8 cellular contexts compared by ENCODE assay signal in the genomic region with DNA sequence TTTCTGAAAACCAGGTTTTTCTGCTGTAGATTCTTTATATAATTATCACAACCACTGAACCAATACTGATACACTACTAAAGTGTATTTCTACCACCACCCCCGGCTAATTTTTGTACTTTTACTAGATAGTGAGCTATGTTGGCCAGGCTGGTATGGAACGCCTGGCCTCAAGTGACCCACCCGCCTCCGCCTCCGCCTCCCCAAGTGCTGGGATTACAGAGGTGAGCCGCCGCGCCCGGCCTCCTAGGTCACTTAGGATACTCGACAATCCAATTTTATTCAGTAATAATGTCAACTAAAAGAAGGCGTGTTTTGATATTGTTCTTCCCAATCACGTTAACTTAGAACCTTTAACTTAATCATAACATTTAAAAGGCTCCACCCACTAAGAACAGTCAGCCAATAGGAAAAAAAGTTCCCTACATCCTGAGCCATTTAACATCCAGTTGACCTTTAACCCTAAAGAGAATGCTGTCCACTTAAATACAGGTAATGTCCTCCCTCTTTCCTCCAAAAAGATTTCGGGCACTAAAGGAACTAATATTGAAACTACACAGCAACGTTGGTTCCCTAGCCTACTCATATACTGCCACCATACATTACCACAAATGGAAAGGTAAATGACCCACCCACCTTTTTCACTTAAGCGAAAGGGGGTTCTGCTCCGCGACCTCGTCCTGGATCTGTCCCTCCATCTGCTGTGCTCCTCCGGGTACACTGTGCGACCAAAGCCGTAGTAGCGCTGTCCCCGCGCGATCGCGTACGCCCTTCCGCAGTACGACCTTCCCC. TPM values are rescaled to one million over a fixed set of nuclear protein-coding genes. Genes with fewer than 3 reads are reported as not detected.
DNase-seq lines count a peak whose midpoint lies in the region; ATAC-seq, FAIRE-seq and TF ChIP-seq lines count a peak whose summit lies in the region.

No MANE protein-coding gene starts in this region.

- no peak for FAIRE-seq in H54 (lab: Jason Lieb, UNC)

- H3K9me3 ChIP-seq in AG04450 (ENCODE audit: control insufficient read depth, insufficient read depth, low read length) = no peaks in the 10 kb centered on the region; the same call in 1 of the 2 replicates
- no peaks in the 10 kb centered on the region for H3K9me3 ChIP-seq in SU-DHL-6 (ENCODE audit: insufficient read depth, low read length)
- H3K9me3 ChIP-seq in neutrophil = peaks cover 6% of the 10 kb centered on the region

- H3F3A ChIP-seq in SU-DHL-6 (ENCODE audit: insufficient read depth) = peaks cover 27% of the 10 kb centered on the region

- no peak overlapping the region for H2AFZ ChIP-seq in SU-DHL-6 (ENCODE audit: low read depth, low read length, severe bottlenecking)

- peaks cover 16% of the 10 kb centered on the region for H4K20me1 ChIP-seq in SU-DHL-6 (ENCODE audit: low read depth, low read length)

- CTCF ChIA-PET in AG04450 (lab: Charles Lee) = no interaction called here

- POLR2A ChIA-PET in AG04450 (lab: Yijun Ruan, JAX) = interaction anchor here (1.9 kb wide), 2 partner anchors 13 to 14 kb away, joined by 7 to 36 read pairs; a partner anchor contains a TSS

- H3K27ac ChIP-seq in AG04450 (ENCODE audit: low read depth, low read length) (no peak overlapping the region), SU-DHL-6 (ENCODE audit: low read depth, low read length) (peak overlapping the region; percentile 84), neutrophil (peak overlapping the region; percentile 95)

- TF ChIP-seq CTCF in AG04450 (IDR thresholded peaks at IDR 0.05; ENCODE audit: low read depth, low read length) (no peak), SU-DHL-6 (IDR thresholded peaks at IDR 0.05; ENCODE audit: insufficient read depth, low read length, poor library complexity, severe bottlenecking) (no peak), neutrophil (IDR thresholded peaks at IDR 0.05) (no peak)

- peak overlapping the region; percentile 99 for H3K4me3 ChIP-seq in AG04450 (ENCODE audit: low read depth, low read length)
- peak overlapping the region; percentile 87 for H3K4me3 ChIP-seq in SU-DHL-6 (ENCODE audit: insufficient read depth, low read length, poor library complexity, severe bottlenecking)
- H3K4me3 ChIP-seq in neutrophil (ENCODE audit: low read depth in 1 of 2, low read length in 1 of 2) = peak overlapping the region; percentile 86 to 97

- no peak for TF ChIP-seq POLR2A in H54 (IDR thresholded peaks at IDR 0.05; ENCODE audit: low read depth, low read length)

- H3K9me2 ChIP-seq in SU-DHL-6 (replicated peaks; ENCODE audit: insufficient read depth, low read length) = no peaks in the 10 kb centered on the region

- DNase-seq in AG04450 (ENCODE audit: low read depth, low spot score) = no peak
- peak; percentile 41 for DNase-seq in fibroblast of peridontal ligament (ENCODE audit: extremely low read depth)
- no peak for DNase-seq in H54 (ENCODE audit: insufficient read length, low spot score)
- DNase-seq in activated CD4-positive, alpha-beta T cell treated with anti-CD3 and anti-CD28 coated beads, Interleukin-2, amount 50 U/mL, for 4 hours = no peak

- ATAC-seq in GM21723 (IDR thresholded peaks at IDR 0.05; ENCODE audit: unreplicated experiment) (peak; percentile 3), HG02970 (IDR thresholded peaks at IDR 0.05; ENCODE audit: low FRiP score, unreplicated experiment) (no peak)

- peaks cover 25% of the 10 kb centered on the region for H3K79me2 ChIP-seq in SU-DHL-6 (ENCODE audit: insufficient read depth, low read length)

- H3K9ac ChIP-seq in SU-DHL-6 (ENCODE audit: low read length) = peak overlapping the region; percentile 89

- H3K4me1 ChIP-seq in neutrophil (ENCODE audit: control insufficient read depth in 1 of 2, insufficient read depth in 1 of 2, low read depth in 1 of 2, low read length in 1 of 2) = peaks cover 52 to 57% of the 10 kb centered on the region in 2 experiments

- H3K36me3 ChIP-seq in SU-DHL-6 (ENCODE audit: low read length) (peaks cover 31% of the 10 kb centered on the region), neutrophil (peaks cover 57% of the 10 kb centered on the region)

- H3K27me3 ChIP-seq in AG04450 (ENCODE audit: control insufficient read depth, insufficient read depth, low read length) (no peaks in the 10 kb centered on the region), SU-DHL-6 (ENCODE audit: low read length) (no peaks in the 10 kb centered on the region), neutrophil (no peaks in the 10 kb centered on the region)

- H3K4me2 ChIP-seq in SU-DHL-6 (ENCODE audit: low read depth, low read length, poor library complexity, severe bottlenecking) = peak overlapping the region; percentile 63

RNA-seq across cellular contexts. Expression of a gene that starts 1.2 kb away (rescaled TPM):
- 49.7 and 65.7 TPM in 2 replicates for polyA plus RNA-seq in AG04450 (2011; rRNA removed)
- polyA minus RNA-seq in AG04450 (2011; rRNA and poly(A)+ RNA removed) = 55.7 and 84.1 TPM in 2 replicates

RNA-seq across cellular contexts. Expression of a gene that starts 13.7 kb away (rescaled TPM):
- polyA plus RNA-seq in AG04450 (2011; rRNA removed) = 33.7 and 48.3 TPM in 2 replicates
- 5.0 and 5.3 TPM in 2 replicates for polyA minus RNA-seq in AG04450 (2011; rRNA and poly(A)+ RNA removed)

RNA-seq across cellular contexts. Expression of a gene that starts 26.3 kb away (rescaled TPM):
- not detected in 2 replicates for polyA plus RNA-seq in AG04450 (2011; rRNA removed)
- not detected in 2 replicates for polyA minus RNA-seq in AG04450 (2011; rRNA and poly(A)+ RNA removed)
